28 cellular contexts compared by ENCODE assay signal in the genomic region with DNA sequence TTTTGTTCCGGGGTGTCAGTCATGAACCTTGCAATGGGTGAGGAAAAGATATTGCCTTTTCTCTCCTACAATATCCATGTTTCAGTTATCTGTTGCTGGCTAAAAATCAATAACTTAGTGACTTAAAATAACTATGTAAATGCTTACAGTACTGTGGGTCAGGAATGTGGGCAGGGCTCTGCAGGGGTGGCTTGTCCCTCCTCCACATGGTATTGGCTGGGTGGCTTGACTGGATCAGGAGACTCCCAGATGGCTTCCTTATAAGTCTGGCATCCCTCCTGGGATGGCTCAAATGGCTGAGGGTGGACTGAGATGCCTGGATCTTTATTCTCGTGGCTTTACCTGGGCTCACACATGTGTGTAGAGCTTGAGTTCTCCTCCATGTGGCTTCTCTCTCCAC.
"Had no signal": no experiment of that assay in that cellular context is flagged by ENCODE, and none has a peak within 500 bp of the region (broad histone marks: within the 10 kb centered on the region; RNA-seq: fewer than 3 reads in every experiment).

No MANE protein-coding gene starts in this region.

- H3K27me3 Mint-ChIP-seq: activated naive CD8-positive, alpha-beta T cell treated with anti-CD3 and anti-CD28 coated beads, Interleukin-2, amount 50 U/mL, for 24 hours; activated T-cell treated with anti-CD3 and anti-CD28 coated beads, Interleukin-2, amount 50 U/mL, for 24 hours had no signal

- H3K4me1 Mint-ChIP-seq: activated naive CD8-positive, alpha-beta T cell treated with anti-CD3 and anti-CD28 coated beads, Interleukin-2, amount 50 U/mL, for 24 hours had no signal

- H3K27ac ChIP-seq: ascending aorta, body of pancreas, RWPE1 had no signal

- H3K4me3 Mint-ChIP-seq: activated CD8-positive, alpha-beta T cell treated with anti-CD3 and anti-CD28 coated beads, Interleukin-2, amount 10 ng/mL, durations not matched to agents 7 days and 5 days; activated naive CD8-positive, alpha-beta T cell treated with anti-CD3 and anti-CD28 coated beads, Interleukin-2, amount 50 U/mL, for 24 hours; activated T-cell treated with anti-CD3 and anti-CD28 coated beads, Interleukin-2, amount 50 U/mL, for 24 hours; T-helper 1 cell treated with Interleukin-12 subunit alpha and Interleukin-12 subunit beta and Interleukin-4 antibody, amounts not matched to agents 30 μg/mL and 1 μg/mL, for 36 hours had no signal

- H3K4me3 ChIP-seq: ascending aorta, body of pancreas had no signal

- H3K27me3 ChIP-seq: ascending aorta, body of pancreas had no signal

- ATAC-seq: activated CD4-positive, CD25-positive, alpha-beta regulatory T cell treated with anti-CD3 and anti-CD28 coated beads, Interleukin-2, amount 50 U/mL, for 24 hours; activated CD8-positive, alpha-beta T cell treated with anti-CD3 and anti-CD28 coated beads, Interleukin-2, amount 10 ng/mL, durations not matched to agents 7 days and 5 days; activated naive CD4-positive, alpha-beta T cell treated with anti-CD3 and anti-CD28 coated beads, Interleukin-2, amount 50 U/mL, for 72 hours; activated naive CD8-positive, alpha-beta T cell treated with anti-CD3 and anti-CD28 coated beads, Interleukin-2, amount 50 U/mL, for 24 hours; body of pancreas; Panc1 had no signal

- DNase-seq: activated CD4-positive, alpha-beta T cell treated with anti-CD3 and anti-CD28 coated beads for 4 hours; activated CD8-positive, alpha-beta memory T cell treated with anti-CD3 and anti-CD28 coated beads, Interleukin-2, amount 50 U/mL, for 48 hours; activated CD8-positive, alpha-beta T cell treated with anti-CD3 and anti-CD28 coated beads, Interleukin-2, amount 10 ng/mL, durations not matched to agents 7 days and 5 days; activated effector memory CD4-positive, alpha-beta T cell treated with anti-CD3 and anti-CD28 coated beads, Interleukin-2, amount 50 U/mL, for 16 hours; activated naive CD4-positive, alpha-beta T cell treated with Interleukin-2 at 50 U/mL for 16 hours; activated naive CD8-positive, alpha-beta T cell treated with anti-CD3 and anti-CD28 coated beads, Interleukin-2, amount 50 U/mL, for 24 hours; activated T-cell treated with anti-CD3 and anti-CD28 coated beads, Interleukin-2, amount 50 U/mL, for 24 hours; amniotic stem cell; body of pancreas; central memory CD4-positive, alpha-beta T cell; Karpas-422; MM.1S; NCI-H146; NCI-H187 treated with DMSO at 0.1 percent for 48 hours; NCI-H2081 treated with DMSO at 0.1 percent for 48 hours; NCI-H2227 treated with DMSO at 0.1 percent for 48 hours; NCI-H446 treated with DMSO at 0.1 percent for 48 hours; NCI-H526; NCI-H774; NK-92 treated with Interleukin-12 subunit alpha and Interleukin-12 subunit beta, amount 100 ng/mL, for 24 hours; OCI-M1; SHP77 had no signal

- H3K9me3 ChIP-seq: ascending aorta, body of pancreas had no signal

- H3K4me1 ChIP-seq: ascending aorta, body of pancreas had no signal

- H3K9me3 Mint-ChIP-seq: activated naive CD4-positive, alpha-beta T cell treated with anti-CD3 and anti-CD28 coated beads, Interleukin-2, amount 50 U/mL, for 72 hours; activated naive CD8-positive, alpha-beta T cell treated with anti-CD3 and anti-CD28 coated beads, Interleukin-2, amount 50 U/mL, for 24 hours; activated T-cell treated with anti-CD3 and anti-CD28 coated beads, Interleukin-2, amount 50 U/mL, for 24 hours; T-helper 1 cell treated with Interleukin-12 subunit alpha and Interleukin-12 subunit beta and Interleukin-4 antibody, amounts not matched to agents 30 μg/mL and 1 μg/mL, for 36 hours had no signal

- H3K36me3 ChIP-seq: ascending aorta had no signal

- H3K36me3 Mint-ChIP-seq: activated naive CD4-positive, alpha-beta T cell treated with anti-CD3 and anti-CD28 coated beads, Interleukin-2, amount 50 U/mL, for 72 hours had no signal

- H3K27ac Mint-ChIP-seq: activated CD8-positive, alpha-beta T cell treated with anti-CD3 and anti-CD28 coated beads, Interleukin-2, amount 10 ng/mL, durations not matched to agents 7 days and 5 days; activated naive CD4-positive, alpha-beta T cell treated with anti-CD3 and anti-CD28 coated beads, Interleukin-2, amount 50 U/mL, for 72 hours; activated naive CD8-positive, alpha-beta T cell treated with anti-CD3 and anti-CD28 coated beads, Interleukin-2, amount 50 U/mL, for 24 hours; activated T-cell treated with anti-CD3 and anti-CD28 coated beads, Interleukin-2, amount 50 U/mL, for 24 hours; T-helper 1 cell treated with Interleukin-12 subunit alpha and Interleukin-12 subunit beta and Interleukin-4 antibody, amounts not matched to agents 30 μg/mL and 1 μg/mL, for 36 hours had no signal
